Comparison of ENCODE assay signal across 8 cellular contexts in genomic region chr15:89430530-89431341, GRCh38.
DNase-seq lines count a peak whose midpoint lies in the region; ATAC-seq and TF ChIP-seq lines count a peak whose summit lies in the region.

No MANE protein-coding gene starts in this region.

- ATAC-seq in GM18861 (IDR thresholded peaks at IDR 0.05; ENCODE audit: unreplicated experiment) (peak; percentile 79), HG03139 (IDR thresholded peaks at IDR 0.05; ENCODE audit: unreplicated experiment) (peak; percentile 79), right lobe of liver (peak; percentile 94 to 99 (median 98))

- H3K27ac Mint-ChIP-seq in activated CD4-positive, alpha-beta T cell treated with anti-CD3 and anti-CD28 coated beads, Interleukin-2, amount 10 ng/mL, durations not matched to agents 24 days and 14 days: no peak overlapping the region

- intact Hi-C loops in activated CD4-positive, alpha-beta T cell treated with anti-CD3 and anti-CD28 coated beads, Interleukin-2, amount 10 ng/mL, durations not matched to agents 24 days and 14 days (cut with micrococcal nuclease): loop anchor here (1.0 kb wide), 3 partner anchors 14 to 223 kb away; no protein-coding TSS in a partner anchor
- intact Hi-C loops in right lobe of liver (cut with DNase I): no loop called here

- peak overlapping the region; percentile 58 for H3K4me3 ChIP-seq in AG04449 (ENCODE audit: low read depth, low read length)
- peak overlapping the region; percentile 73 for H3K4me3 ChIP-seq in coronary artery
- H3K4me3 ChIP-seq in right lobe of liver: peak overlapping the region; percentile 22 to 48 (median 42)

- no peaks in the 10 kb centered on the region for H3K36me3 ChIP-seq in right lobe of liver

- POLR2A ChIA-PET in AG04449 (lab: Yijun Ruan, JAX): interaction anchor here (0.7 kb wide), 1 partner anchor 72 kb away, joined by 3 read pairs; no protein-coding TSS in a partner anchor

- H3K27me3 ChIP-seq in right lobe of liver: no peaks in the 10 kb centered on the region

- H3K4me3 Mint-ChIP-seq in activated CD4-positive, alpha-beta T cell treated with anti-CD3 and anti-CD28 coated beads, Interleukin-2, amount 10 ng/mL, durations not matched to agents 24 days and 14 days: peak overlapping the region; percentile 84

- under 1% methylated on average over 26 of the region's 44 CpGs for WGBS in right lobe of liver (ENCODE audit: insufficient coverage, low coverage, low lambda C conversion rate, missing lambda C conversion rate)

- DNase-seq in AG04449 (ENCODE audit: low read depth, low spot score) (no peak), NCI-H345 treated with DMSO at 0.1 percent for 48 hours (lab: John Stamatoyannopoulos, UW; ENCODE audit: unreplicated experiment) (peak; percentile 22), coronary artery (ENCODE audit: low spot score) (peak; percentile 80), right lobe of liver (peak; percentile 86 to 88 (median 88))
- DNase-seq in activated CD4-positive, alpha-beta T cell treated with anti-CD3 and anti-CD28 coated beads, Interleukin-2, amount 10 ng/mL, durations not matched to agents 24 days and 14 days: peak; percentile 97
- DNase-seq in stimulated activated CD4-positive, alpha-beta T cell treated with anti-CD3 and anti-CD28 coated beads, Interleukin-2, amount 100 ng/mL, for 48 hours: peak; percentile 98

- TF ChIP-seq POLR2A in right lobe of liver (IDR thresholded peaks at IDR 0.05): no peak

- TF ChIP-seq CTCF in AG04449 (IDR thresholded peaks at IDR 0.05; ENCODE audit: insufficient read depth, low read length, missing control alignments) (peak; percentile 97), coronary artery (IDR thresholded peaks at IDR 0.05) (peak; percentile 98), right lobe of liver (IDR thresholded peaks at IDR 0.05) (peak; percentile 97 to 99 (median 98))

- peaks cover 31% of the 10 kb centered on the region for H3K27me3 Mint-ChIP-seq in activated CD4-positive, alpha-beta T cell treated with anti-CD3 and anti-CD28 coated beads, Interleukin-2, amount 10 ng/mL, durations not matched to agents 24 days and 14 days

- H3K27ac ChIP-seq in coronary artery: no peak overlapping the region
- H3K27ac ChIP-seq in right lobe of liver: no peak overlapping the region

- H3K4me1 ChIP-seq in right lobe of liver: no peaks in the 10 kb centered on the region

- H3K36me3 Mint-ChIP-seq in activated CD4-positive, alpha-beta T cell treated with anti-CD3 and anti-CD28 coated beads, Interleukin-2, amount 10 ng/mL, durations not matched to agents 24 days and 14 days (ENCODE audit: low read depth): no peaks in the 10 kb centered on the region

- peaks cover 4% of the 10 kb centered on the region for H3K4me1 Mint-ChIP-seq in activated CD4-positive, alpha-beta T cell treated with anti-CD3 and anti-CD28 coated beads, Interleukin-2, amount 10 ng/mL, durations not matched to agents 24 days and 14 days

- no peaks in the 10 kb centered on the region for H3K9me3 ChIP-seq in right lobe of liver

- CTCF ChIA-PET in AG04449 (lab: Yijun Ruan, JAX): interaction anchor here (0.6 to 10.7 kb wide), 35 partner anchors 9 to 227 kb away, joined by 3 to 446 read pairs (median 3); no protein-coding TSS in a partner anchor

- H3K9me3 Mint-ChIP-seq in activated CD4-positive, alpha-beta T cell treated with anti-CD3 and anti-CD28 coated beads, Interleukin-2, amount 10 ng/mL, durations not matched to agents 24 days and 14 days: no peaks in the 10 kb centered on the region
